ENCODE assay signal across 21 cellular contexts in genomic region chr1:162386292-162387225, GRCh38. TPM values are rescaled to one million over a fixed set of nuclear protein-coding genes. Genes with fewer than 3 reads are reported as not detected.
"Had no signal": no experiment of that assay in that cellular context is flagged by ENCODE, and none has a peak within 500 bp of the region (broad histone marks: within the 10 kb centered on the region; RNA-seq: fewer than 3 reads in every experiment).

No MANE protein-coding gene starts in this region.

- H3K4me3 ChIP-seq: lower lobe of right lung, pancreas, SJSA1, spleen had no signal

- H3K4me1 ChIP-seq: lower lobe of right lung, pancreas had no signal

- H3K36me3 Mint-ChIP-seq: activated naive CD4-positive, alpha-beta T cell treated with anti-CD3 and anti-CD28 coated beads, Interleukin-2, amount 50 U/mL, for 72 hours; stimulated activated naive B cell treated with anti-CD40 and anti-IgM and Interleukin-4, amounts not matched to agents 10 μg/mL and 1 μg/mL and 100 μg/mL, for 72 hours had no signal

- H3K27ac ChIP-seq: brain microvascular endothelial cell, lower lobe of right lung, pancreas, SJSA1, spleen had no signal

- H3K9me3 Mint-ChIP-seq: activated naive CD4-positive, alpha-beta T cell treated with anti-CD3 and anti-CD28 coated beads, Interleukin-2, amount 50 U/mL, for 72 hours; activated T-cell treated with anti-CD3 and anti-CD28 coated beads, Interleukin-2, amount 50 U/mL, for 4 hours; nephron progenitor cell; stimulated activated naive B cell treated with anti-CD40 and anti-IgM and Interleukin-4, amounts not matched to agents 10 μg/mL and 1 μg/mL and 100 μg/mL, for 72 hours had no signal

- DNase-seq: activated CD4-positive, alpha-beta T cell treated with anti-CD3 and anti-CD28 coated beads, Interleukin-2, amount 50 U/mL, for 1 hour; activated CD4-positive, CD25-positive, alpha-beta regulatory T cell; activated effector memory CD4-positive, alpha-beta T cell treated with anti-CD3 and anti-CD28 coated beads, Interleukin-2, amount 50 U/mL, for 16 hours; activated T-cell treated with anti-CD3 and anti-CD28 coated beads, Interleukin-2, amount 50 U/mL, for 4 hours; amygdala; brain microvascular endothelial cell; hypothalamus; lower lobe of right lung; nephron progenitor cell; pancreas; spleen; stimulated activated CD4-positive, alpha-beta T cell treated with anti-CD3 and anti-CD28 coated beads, Interleukin-2, amount 100 ng/mL, for 24 hours; stimulated activated naive B cell treated with anti-CD40 and anti-IgM and Interleukin-4, amounts not matched to agents 10 μg/mL and 1 μg/mL and 100 μg/mL, for 72 hours; substantia nigra; T-helper 9 cell; trophoblast cell had no signal

- ATAC-seq: activated naive CD4-positive, alpha-beta T cell treated with anti-CD3 and anti-CD28 coated beads, Interleukin-2, amount 50 U/mL, for 72 hours; activated T-cell treated with anti-CD3 and anti-CD28 coated beads, Interleukin-2, amount 50 U/mL, for 4 hours; esophagus mucosa; lower lobe of right lung; pancreas; stimulated activated naive B cell treated with anti-CD40 and anti-IgM and Interleukin-4, amounts not matched to agents 10 μg/mL and 1 μg/mL and 100 μg/mL, for 72 hours had no signal

- H3K27me3 ChIP-seq: brain microvascular endothelial cell, pancreas, SJSA1 had no signal

- H3K27ac Mint-ChIP-seq: activated naive CD4-positive, alpha-beta T cell treated with anti-CD3 and anti-CD28 coated beads, Interleukin-2, amount 50 U/mL, for 72 hours; nephron progenitor cell; stimulated activated naive B cell treated with anti-CD40 and anti-IgM and Interleukin-4, amounts not matched to agents 10 μg/mL and 1 μg/mL and 100 μg/mL, for 72 hours had no signal

- H3K9me3 ChIP-seq: lower lobe of right lung, pancreas, SJSA1, spleen had no signal

- H3K4me3 Mint-ChIP-seq: activated T-cell treated with anti-CD3 and anti-CD28 coated beads, Interleukin-2, amount 50 U/mL, for 4 hours; nephron progenitor cell; stimulated activated naive B cell treated with anti-CD40 and anti-IgM and Interleukin-4, amounts not matched to agents 10 μg/mL and 1 μg/mL and 100 μg/mL, for 72 hours had no signal

RNA-seq across cellular contexts. Expression of gene SPATA46, which starts 9.9 kb away (rescaled TPM):
- total RNA-seq: activated naive CD4-positive, alpha-beta T cell treated with anti-CD3 and anti-CD28 coated beads, Interleukin-2, amount 50 U/mL, for 72 hours; activated T-cell treated with anti-CD3 and anti-CD28 coated beads, Interleukin-2, amount 50 U/mL, for 4 hours; esophagus mucosa; glomerular endothelial cell; lower lobe of right lung; mucosa of gallbladder; pancreas; SJSA1; spleen had no signal
- polyA plus RNA-seq: pancreas, spleen had no signal

RNA-seq across cellular contexts. Expression of gene SH2D1B, which starts 25.4 kb away (rescaled TPM):
- total RNA-seq: glomerular endothelial cell, SJSA1 had no signal
- polyA plus RNA-seq: pancreas had no signal
